9 cellular contexts compared by ENCODE assay signal in genomic region chr3:134315286-134316106, GRCh38. TPM values are rescaled to one million over a fixed set of nuclear protein-coding genes. Genes with fewer than 3 reads are reported as not detected.
DNase-seq lines count a peak whose midpoint lies in the region; ATAC-seq and TF ChIP-seq lines count a peak whose summit lies in the region.
"Had no signal": no experiment of that assay in that cellular context is flagged by ENCODE, and none has a peak within 500 bp of the region (broad histone marks: within the 10 kb centered on the region; RNA-seq: fewer than 3 reads in every experiment).

No MANE protein-coding gene starts in this region.

- H3K4me3 ChIP-seq in mucosa of descending colon, result no peak overlapping the region
- H3K4me3 ChIP-seq in upper lobe of right lung, result no peak overlapping the region

- H3K4me3 Mint-ChIP-seq in T-helper 17 cell, result no peak overlapping the region

- TF ChIP-seq CTCF in mucosa of descending colon (IDR thresholded peaks at IDR 0.05) (no peak), upper lobe of right lung (IDR thresholded peaks at IDR 0.05) (no peak)

- ATAC-seq in esophagus mucosa (peak; percentile 46), mucosa of descending colon (peak; percentile 29), upper lobe of right lung (no peak), T-helper 17 cell (no peak)

- peak overlapping the region; percentile 95 for H3K27ac ChIP-seq in upper lobe of right lung

- peaks cover 36% of the 10 kb centered on the region for H3K27me3 Mint-ChIP-seq in T-helper 17 cell

- H3K36me3 Mint-ChIP-seq in T-helper 17 cell (ENCODE audit: low read depth), result peaks cover 5% of the 10 kb centered on the region

- no peaks in the 10 kb centered on the region for H3K9me3 ChIP-seq in mucosa of descending colon
- H3K9me3 ChIP-seq in upper lobe of right lung, result no peaks in the 10 kb centered on the region
- no peaks in the 10 kb centered on the region for H3K9me3 ChIP-seq in T-helper 17 cell (ENCODE audit: control insufficient read depth, low read length, poor library complexity, severe bottlenecking)

- no peaks in the 10 kb centered on the region for H3K27me3 ChIP-seq in upper lobe of right lung

- H3K27ac Mint-ChIP-seq in T-helper 17 cell, result no peak overlapping the region
- H3K27ac Mint-ChIP-seq: naive B cell had no signal

- H3K4me1 ChIP-seq in mucosa of descending colon (ENCODE audit: low read depth), result peaks cover 5% of the 10 kb centered on the region
- H3K4me1 ChIP-seq in upper lobe of right lung, result peaks cover 49% of the 10 kb centered on the region

- H3K36me3 ChIP-seq in mucosa of descending colon (ENCODE audit: low read depth) (no peaks in the 10 kb centered on the region), upper lobe of right lung (no peaks in the 10 kb centered on the region)

- intact Hi-C loops in mucosa of descending colon (cut with DNase I, micrococcal nuclease), result no loop called here
- intact Hi-C loops in upper lobe of right lung (cut with DNase I), result no loop called here

- H3K4me1 Mint-ChIP-seq in T-helper 17 cell, result peaks cover 4% of the 10 kb centered on the region

- in situ Hi-C loops in G401 (cut with HindIII; ENCODE audit: low sequenced_read_pairs), result no loop called here

- DNase-seq in RPMI7951 (ENCODE audit: low read depth) (peak; percentile 79), mucosa of descending colon (peak in 2 of 3 donors; percentile 43 to 44), upper lobe of right lung (no peak), G401 (ENCODE audit: low spot score) (no peak), T-helper 17 cell (no peak), NAMALWA (ENCODE audit: low spot score) (no peak)
- DNase-seq: naive B cell; stimulated activated naive CD4-positive, alpha-beta T cell had no signal

RNA-seq across cellular contexts. Expression of gene AMOTL2, which starts 58.8 kb away (rescaled TPM):
- total RNA-seq in RPMI7951 (2014; rRNA removed; shearing (Covaris generic)), result 13.1 and 15.1 TPM in 2 replicates
- 33.2 TPM for total RNA-seq in esophagus mucosa
- 10 to 100 TPM; 17.9 to 35.1 (median 21.2) TPM for total RNA-seq in mucosa of descending colon
- total RNA-seq in upper lobe of right lung, result 119 TPM
- 177 and 190 TPM in 2 replicates for total RNA-seq in G401 (2014; rRNA removed; shearing (Covaris generic))
- not detected for total RNA-seq in T-helper 17 cell

Comparison
In these comparisons a context has a peak if more than half of its experiments do, and no peak if none do; other contexts are left out.
1. DNase-seq: peak in RPMI7951 (single experiment) and mucosa of descending colon (2 of 3); none in upper lobe of right lung (single experiment), G401 (single experiment), T-helper 17 cell (0 of 3) and NAMALWA (single experiment).
2. ATAC-seq: peak in esophagus mucosa (single experiment) and mucosa of descending colon (single experiment); none in upper lobe of right lung (single experiment) and T-helper 17 cell (single experiment).
3. RNA of gene AMOTL2, which starts 58.8 kb away (total RNA-seq): 177 to 190 TPM in G401, 119 TPM in upper lobe of right lung (single experiment), 33.2 TPM in esophagus mucosa (single experiment), 17.9 to 35.1 TPM in mucosa of descending colon and 13.1 to 15.1 TPM in RPMI7951; not detected in T-helper 17 cell; every median in the first group is over 10 times any median in the second.